Comparison of ENCODE assay signal across 8 cellular contexts in the genomic region with DNA sequence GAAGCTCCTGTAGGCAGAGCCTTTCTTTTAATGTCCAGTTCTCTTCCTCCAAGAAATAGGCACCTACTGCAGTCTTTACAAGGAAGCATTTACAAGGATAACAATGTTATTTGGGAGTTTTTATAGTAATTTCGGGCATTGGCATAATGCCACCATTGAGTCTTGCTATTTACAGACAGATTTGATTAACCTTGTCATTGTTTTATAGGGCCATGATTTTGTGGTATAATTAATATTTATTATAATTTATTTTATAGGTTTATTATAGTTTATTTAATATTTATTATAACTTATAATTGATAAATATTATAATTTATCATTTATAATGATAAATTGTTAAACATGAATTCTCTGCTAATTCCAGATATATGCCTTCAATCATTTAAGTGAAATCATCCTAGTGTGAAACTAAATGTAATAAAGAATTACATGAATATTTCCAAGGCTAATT. TPM values are rescaled to one million over a fixed set of nuclear protein-coding genes. Genes with fewer than 3 reads are reported as not detected.
DNase-seq lines count a peak whose midpoint lies in the region; ATAC-seq and TF ChIP-seq lines count a peak whose summit lies in the region.

No MANE protein-coding gene starts in this region.

- no peak overlapping the region for H3K27ac Mint-ChIP-seq in activated T-cell treated with anti-CD3 and anti-CD28 coated beads, Interleukin-2, amount 50 U/mL, for 72 hours
- H3K27ac Mint-ChIP-seq in activated T-helper 2 cell treated with anti-CD3 and anti-CD28 coated beads, Interferon-gamma antibody, Interleukin-2, Interleukin-4, amounts not matched to agents 10 μg/mL and 5 μg/mL and 100 μg/mL, durations not matched to agents 14 hours and 24 hours and 36 hours = peak overlapping the region; percentile 95

- ATAC-seq in activated T-cell treated with anti-CD3 and anti-CD28 coated beads, Interleukin-2, amount 50 U/mL, for 72 hours (replicated peaks in 1 of 2) = no peak

- H3K27me3 ChIP-seq in layer of hippocampus (ENCODE audit: control insufficient read depth, insufficient read depth, low read length) (no peaks in the 10 kb centered on the region), thyroid gland (no peaks in the 10 kb centered on the region)

- intact Hi-C loops in activated T-helper 2 cell treated with anti-CD3 and anti-CD28 coated beads, Interferon-gamma antibody, Interleukin-2, Interleukin-4, amounts not matched to agents 10 μg/mL and 5 μg/mL and 100 μg/mL, durations not matched to agents 14 hours and 24 hours and 36 hours (cut with micrococcal nuclease) = no loop called here
- intact Hi-C loops in thyroid gland (cut with DNase I) = no loop called here

- H3K9me3 Mint-ChIP-seq in activated T-cell treated with anti-CD3 and anti-CD28 coated beads, Interleukin-2, amount 50 U/mL, for 72 hours = no peaks in the 10 kb centered on the region
- H3K9me3 Mint-ChIP-seq in activated T-helper 2 cell treated with anti-CD3 and anti-CD28 coated beads, Interferon-gamma antibody, Interleukin-2, Interleukin-4, amounts not matched to agents 10 μg/mL and 5 μg/mL and 100 μg/mL, durations not matched to agents 14 hours and 24 hours and 36 hours = no peaks in the 10 kb centered on the region

- H3K4me3 ChIP-seq in thyroid gland (replicated peaks in 1 of 3) = peak overlapping the region in 2 of 3 donors; percentile 16 to 51

- no peak for DNase-seq in activated T-cell treated with anti-CD3 and anti-CD28 coated beads, Interleukin-2, amount 50 U/mL, for 72 hours
- no peak for DNase-seq in activated T-cell treated with anti-CD3 and anti-CD28 coated beads, Interleukin-2, amount 50 U/mL, for 48 hours
- DNase-seq in activated T-helper 2 cell treated with anti-CD3 and anti-CD28 coated beads, Interferon-gamma antibody, Interleukin-2, Interleukin-4, amounts not matched to agents 10 μg/mL and 5 μg/mL and 100 μg/mL, durations not matched to agents 14 hours and 24 hours and 36 hours (ENCODE audit: low spot score) = no peak
- DNase-seq in thyroid gland = no peak
- DNase-seq in NCI-H524 treated with DMSO at 0.1 percent for 48 hours (lab: John Stamatoyannopoulos, UW) = no peak
- no peak for DNase-seq in NCI-H2107 (lab: John Stamatoyannopoulos, UW)
- no peak for DNase-seq in anterior cingulate cortex (lab: John Stamatoyannopoulos, UW)

- TF ChIP-seq POLR2A in thyroid gland (IDR thresholded peaks at IDR 0.05) = no peak

- no peak for TF ChIP-seq CTCF in thyroid gland (IDR thresholded peaks at IDR 0.05)

- H3K4me1 Mint-ChIP-seq in activated T-cell treated with anti-CD3 and anti-CD28 coated beads, Interleukin-2, amount 50 U/mL, for 72 hours (ENCODE audit: low read depth) = peaks cover 29% of the 10 kb centered on the region
- peaks cover 29% of the 10 kb centered on the region for H3K4me1 Mint-ChIP-seq in activated T-helper 2 cell treated with anti-CD3 and anti-CD28 coated beads, Interferon-gamma antibody, Interleukin-2, Interleukin-4, amounts not matched to agents 10 μg/mL and 5 μg/mL and 100 μg/mL, durations not matched to agents 14 hours and 24 hours and 36 hours (ENCODE audit: low read depth)

- H3K4me1 ChIP-seq in thyroid gland = peaks cover 3 to 7% of the 10 kb centered on the region in 2 donors

- peak overlapping the region; percentile 67 for H3K27ac ChIP-seq in layer of hippocampus (ENCODE audit: low read depth, low read length)
- H3K27ac ChIP-seq in thyroid gland = peak overlapping the region; percentile 61 to 87 (median 83)

- H3K27me3 Mint-ChIP-seq in activated T-cell treated with anti-CD3 and anti-CD28 coated beads, Interleukin-2, amount 50 U/mL, for 72 hours (ENCODE audit: low read depth) = no peaks in the 10 kb centered on the region
- H3K27me3 Mint-ChIP-seq in activated T-helper 2 cell treated with anti-CD3 and anti-CD28 coated beads, Interferon-gamma antibody, Interleukin-2, Interleukin-4, amounts not matched to agents 10 μg/mL and 5 μg/mL and 100 μg/mL, durations not matched to agents 14 hours and 24 hours and 36 hours (ENCODE audit: low read depth) = peaks cover 9% of the 10 kb centered on the region

- 2 to 5% methylated on average over 1 of the region's 1 CpG for WGBS in thyroid gland, 2 donors

- no peaks in the 10 kb centered on the region for H3K36me3 ChIP-seq in thyroid gland

- H3K36me3 Mint-ChIP-seq in activated T-cell treated with anti-CD3 and anti-CD28 coated beads, Interleukin-2, amount 50 U/mL, for 72 hours (ENCODE audit: insufficient read depth in 2 of 2) = peaks cover 7 to 11% of the 10 kb centered on the region in 2 donors
- H3K36me3 Mint-ChIP-seq in activated T-helper 2 cell treated with anti-CD3 and anti-CD28 coated beads, Interferon-gamma antibody, Interleukin-2, Interleukin-4, amounts not matched to agents 10 μg/mL and 5 μg/mL and 100 μg/mL, durations not matched to agents 14 hours and 24 hours and 36 hours (ENCODE audit: low read depth) = peaks cover 13% of the 10 kb centered on the region

- no peaks in the 10 kb centered on the region for H3K9me3 ChIP-seq in thyroid gland

- H3K4me3 Mint-ChIP-seq in activated T-cell treated with anti-CD3 and anti-CD28 coated beads, Interleukin-2, amount 50 U/mL, for 72 hours = peak overlapping the region; percentile 96 to 97
- peak overlapping the region; percentile 95 for H3K4me3 Mint-ChIP-seq in activated T-helper 2 cell treated with anti-CD3 and anti-CD28 coated beads, Interferon-gamma antibody, Interleukin-2, Interleukin-4, amounts not matched to agents 10 μg/mL and 5 μg/mL and 100 μg/mL, durations not matched to agents 14 hours and 24 hours and 36 hours (ENCODE audit: low read depth)

RNA-seq across cellular contexts. Expression of a gene that starts 0.6 kb away (rescaled TPM):
- 10 to 100 TPM; 39.5 to 42.9 TPM for total RNA-seq in activated T-cell treated with anti-CD3 and anti-CD28 coated beads, Interleukin-2, amount 50 U/mL, for 72 hours
- total RNA-seq in activated T-helper 2 cell treated with anti-CD3 and anti-CD28 coated beads, Interferon-gamma antibody, Interleukin-2, Interleukin-4, amounts not matched to agents 10 μg/mL and 5 μg/mL and 100 μg/mL, durations not matched to agents 14 hours and 24 hours and 36 hours = 25.6 and 29.7 TPM in 2 replicates
- 10 to 100 TPM; 30.6 to 48.4 (median 35.4) TPM for total RNA-seq in thyroid gland
